In genomic region chr11:67082071-67082791, GRCh38 we compare ENCODE assay signal across 1 cellular context.
TF ChIP-seq lines count a peak whose summit lies in the region.

No MANE protein-coding gene starts in this region.

TF ChIP-seq in GM23338, 12 proteins besides CTCF, POLR2A, EP300 and RAD21 (continued from another document):
- TF ChIP-seq ZNF462 (CRISPR knock-in tag; IDR thresholded peaks at IDR 0.05) (no peak), ZNF114 (CRISPR knock-in tag; IDR thresholded peaks at IDR 0.05) (no peak), JUNB (IDR thresholded peaks at IDR 0.05; ENCODE audit: unreplicated experiment) (no peak)
